9 cellular contexts compared by ENCODE assay signal in the genomic region with DNA sequence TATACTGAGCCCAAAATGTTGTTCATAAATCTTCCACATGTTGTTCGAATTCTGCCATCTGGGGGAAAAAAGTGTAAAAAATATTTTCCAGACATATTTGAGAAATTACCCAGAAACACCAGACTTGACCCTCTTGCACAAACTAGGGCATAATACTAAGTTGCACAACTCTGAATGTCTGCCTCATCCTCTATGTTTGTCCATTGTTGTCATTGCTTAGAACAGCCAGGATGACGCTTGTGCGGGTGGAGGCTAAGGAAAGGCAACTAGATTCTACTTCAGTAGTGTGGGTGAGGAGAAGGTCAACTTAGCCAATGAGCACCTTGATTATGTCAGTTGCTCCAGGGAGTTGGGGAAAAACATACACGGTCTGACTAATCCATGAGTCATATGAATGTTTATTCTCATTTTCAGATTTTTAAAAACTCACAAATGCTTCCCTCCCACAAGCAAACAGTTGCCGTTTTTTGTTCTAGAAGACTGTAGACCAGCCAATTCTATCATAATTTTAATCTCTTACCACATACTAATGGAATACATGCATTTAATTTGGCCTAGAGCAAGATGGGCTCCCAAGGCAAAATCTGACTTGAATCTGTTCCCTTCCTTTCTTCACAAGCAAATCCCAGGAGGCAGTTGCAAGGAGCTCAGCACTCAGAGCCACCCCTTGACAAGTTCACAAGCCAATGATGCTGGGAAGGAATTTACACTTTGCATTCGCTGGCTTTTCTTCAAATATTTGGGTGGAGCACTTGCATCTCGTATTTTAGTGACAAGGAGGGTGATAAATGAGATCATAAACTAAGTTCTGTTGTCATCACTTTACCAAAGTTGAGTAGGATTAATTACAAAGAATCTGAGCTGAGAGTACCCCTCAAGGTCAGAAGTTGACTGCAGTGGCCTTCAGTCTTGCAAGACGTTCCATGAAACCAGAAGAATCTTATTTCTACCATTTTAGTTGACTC.
A peak's percentile ranks its signal among the peaks of the same experiment; 100 is the strongest.
DNase-seq lines count a peak whose midpoint lies in the region; ATAC-seq and TF ChIP-seq lines count a peak whose summit lies in the region.
"Had no signal": no experiment of that assay in that cellular context is flagged by ENCODE, and none has a peak within 500 bp of the region (broad histone marks: within the 10 kb centered on the region; RNA-seq: fewer than 3 reads in every experiment).

No MANE protein-coding gene starts in this region.

- H3K4me1 ChIP-seq in PC-9 (replicated peaks; ENCODE audit: insufficient read depth): peaks cover 32% of the 10 kb centered on the region
- H3K4me1 ChIP-seq in esophagus muscularis mucosa: peaks cover 0 to 26% (median 18%) of the 10 kb centered on the region in 4 donors

- H3K36me3 ChIP-seq in PC-9 (ENCODE audit: low read depth) (no peaks in the 10 kb centered on the region), esophagus muscularis mucosa (no peaks in the 10 kb centered on the region)

- H3K4me1 Mint-ChIP-seq in Calu3 (ENCODE audit: low read depth, unreplicated experiment): peaks cover 22% of the 10 kb centered on the region

- WGBS in esophagus muscularis mucosa: 32% methylated on average over 8 of the region's 8 CpGs

- no peak for ATAC-seq in HG02763 (IDR thresholded peaks at IDR 0.05; ENCODE audit: unreplicated experiment)
- no peak for ATAC-seq in GM19397 (IDR thresholded peaks at IDR 0.05; ENCODE audit: unreplicated experiment)

- H3K27me3 Mint-ChIP-seq in Calu3 (ENCODE audit: unreplicated experiment): peaks cover 2% of the 10 kb centered on the region

- peaks cover 3% of the 10 kb centered on the region for H3K9me3 Mint-ChIP-seq in Calu3 (ENCODE audit: low read depth, unreplicated experiment)

- intact Hi-C loops in Calu3 (cut with micrococcal nuclease; ENCODE audit: unreplicated experiment) (no loop called here), PC-9 (cut with micrococcal nuclease; ENCODE audit: unreplicated experiment) (loop anchor here (1.0 to 2.0 kb wide), 4 partner anchors 16 to 87 kb away; no protein-coding TSS in a partner anchor), esophagus muscularis mucosa (cut with DNase I) (loop anchor here (10.0 kb wide), 1 partner anchor 160 kb away; no protein-coding TSS in a partner anchor), posterior vena cava (cut with DNase I) (no loop called here)

- H3K4me3 Mint-ChIP-seq in Calu3 (ENCODE audit: low read depth, unreplicated experiment): peak overlapping the region; percentile 14

- H3K27me3 ChIP-seq in PC-9 (ENCODE audit: insufficient read depth, low read depth) (peaks cover 13% of the 10 kb centered on the region), esophagus muscularis mucosa (no peaks in the 10 kb centered on the region)

- TF ChIP-seq CTCF in Calu3 (IDR thresholded peaks at IDR 0.05; ENCODE audit: unreplicated experiment): no peak
- no peak for TF ChIP-seq CTCF in PC-9 (conservative IDR thresholded peaks at IDR 0.05)
- no peak for TF ChIP-seq CTCF in esophagus muscularis mucosa (IDR thresholded peaks at IDR 0.05)

- POLR2A ChIA-PET in PC-9 (lab: Charles Lee; ENCODE audit: unreplicated experiment): interaction anchor here (0.5 to 0.7 kb wide), 8 partner anchors 16 to 595 kb away, joined by 3 to 6 read pairs (median 3); no protein-coding TSS in a partner anchor

- no peak for TF ChIP-seq POLR2A in esophagus muscularis mucosa (IDR thresholded peaks at IDR 0.05; ENCODE audit: low read depth)

- peak; percentile 72 for DNase-seq in Calu3
- peak; percentile 79 to 94 for DNase-seq in PC-9
- DNase-seq in esophagus muscularis mucosa (ENCODE audit: extremely low spot score): peak; percentile 94
- peak; percentile 88 for DNase-seq in posterior vena cava (ENCODE audit: low spot score)
- DNase-seq in NCI-H2227 (lab: John Stamatoyannopoulos, UW; ENCODE audit: unreplicated experiment): no peak
- DNase-seq in GM19240 (ENCODE audit: insufficient read length, low spot score): no peak

- peak; percentile 87 for TF ChIP-seq EP300 in esophagus muscularis mucosa (IDR thresholded peaks at IDR 0.05)

- H3K27ac ChIP-seq in PC-9 (peak overlapping the region; percentile 73), esophagus muscularis mucosa (replicated peaks in 1 of 4) (peak overlapping the region; percentile 62 to 82 (median 74))
- H3K27ac ChIP-seq: SK-N-MC had no signal

- H3K9me3 ChIP-seq in PC-9 (ENCODE audit: insufficient read depth, low read depth) (peaks cover 6% of the 10 kb centered on the region; the same call in 1 of the 2 replicates), esophagus muscularis mucosa (no peaks in the 10 kb centered on the region)

- no peaks in the 10 kb centered on the region for H3K9me2 ChIP-seq in PC-9 (ENCODE audit: insufficient read depth)

- H4K20me1 ChIP-seq in PC-9 (ENCODE audit: insufficient read depth): no peaks in the 10 kb centered on the region

- H3K4me2 ChIP-seq in PC-9: peak overlapping the region; percentile 52

- peaks cover 31% of the 10 kb centered on the region for H3F3A ChIP-seq in PC-9 (ENCODE audit: insufficient read depth, low read depth)

- no peaks in the 10 kb centered on the region for H3K79me2 ChIP-seq in PC-9 (ENCODE audit: low read depth)

- CTCF ChIA-PET in Calu3 (lab: Charles Lee) (interaction anchor here (0.8 kb wide), 1 partner anchor 12 kb away, joined by 3 read pairs; no protein-coding TSS in a partner anchor), PC-9 (lab: Charles Lee) (no interaction called here)

- BruUV-seq in Calu3 (replicated peaks; lab: Mats Ljungman, UMichigan): no TSS peak
- no TSS peak for BruUV-seq in PC-9 (replicated peaks; lab: Mats Ljungman, UMichigan)

- H3K27ac Mint-ChIP-seq in Calu3 (ENCODE audit: unreplicated experiment): peak overlapping the region; percentile 83

- no peak overlapping the region for H3K4me3 ChIP-seq in PC-9
- H3K4me3 ChIP-seq in esophagus muscularis mucosa: no peak overlapping the region
- H3K4me3 ChIP-seq: SK-N-MC had no signal

- no peak overlapping the region for H2AFZ ChIP-seq in PC-9

- H3K36me3 Mint-ChIP-seq in Calu3 (ENCODE audit: insufficient read depth, unreplicated experiment): no peaks in the 10 kb centered on the region

Comparison
In these comparisons a context has a peak if more than half of its experiments do, and no peak if none do; other contexts are left out.
1. DNase-seq: peak in Calu3 (single experiment), PC-9 (2 of 2), esophagus muscularis mucosa (single experiment) and posterior vena cava (single experiment); none in NCI-H2227 (single experiment) and GM19240 (single experiment).
2. intact Hi-C loops: an anchor here in PC-9 (1.0 to 2.0 kb wide) and esophagus muscularis mucosa (10.0 kb wide); none called in Calu3 and posterior vena cava.